ENCODE assay signal across 8 cellular contexts in genomic region chr1:161182214-161182613, GRCh38. TPM values are rescaled to one million over a fixed set of nuclear protein-coding genes. Genes with fewer than 3 reads are reported as not detected.
DNase-seq lines count a peak whose midpoint lies in the region; ATAC-seq lines count a peak whose summit lies in the region.

No MANE protein-coding gene starts in this region.

- H3K4me3 Mint-ChIP-seq in stimulated activated naive CD8-positive, alpha-beta T cell treated with anti-CD3 and anti-CD28 coated beads, Interleukin-15, amount 100 ng/mL, for 72 hours = peak overlapping the region; percentile 48 to 77

- peak overlapping the region; percentile 96 to 98 for H3K27ac Mint-ChIP-seq in stimulated activated naive CD8-positive, alpha-beta T cell treated with anti-CD3 and anti-CD28 coated beads, Interleukin-15, amount 100 ng/mL, for 72 hours

- H3K4me3 ChIP-seq in esophagus (ENCODE audit: low read depth in 1 of 2, low read length in 2 of 2) = no peak overlapping the region

- peak; percentile 58 to 77 for DNase-seq in stimulated activated naive CD8-positive, alpha-beta T cell treated with anti-CD3 and anti-CD28 coated beads, Interleukin-15, amount 100 ng/mL, for 72 hours
- DNase-seq in substantia nigra (lab: John Stamatoyannopoulos, UW) (no peak), NCI-H526 (lab: John Stamatoyannopoulos, UW) (no peak), DMS153 (lab: John Stamatoyannopoulos, UW) (no peak)

- peaks cover 0 to 3% of the 10 kb centered on the region in 2 donors for H3K4me1 ChIP-seq in esophagus (ENCODE audit: control insufficient read depth in 2 of 2, insufficient read depth in 2 of 2, low read length in 1 of 2)

- 78 to 88% methylated on average over 1 of the region's 1 CpG for WGBS in esophagus, 2 donors

- peak; percentile 51 for ATAC-seq in GM18511 (IDR thresholded peaks at IDR 0.05; ENCODE audit: unreplicated experiment)
- peak; percentile 52 for ATAC-seq in HG03066 (IDR thresholded peaks at IDR 0.05; ENCODE audit: low read depth, unreplicated experiment)
- peak; percentile 85 to 86 for ATAC-seq in activated CD4-positive, CD25-positive, alpha-beta regulatory T cell treated with anti-CD3 and anti-CD28 coated beads, Interleukin-2, amount 50 U/mL, for 24 hours
- peak; percentile 82 for ATAC-seq in stimulated activated naive CD8-positive, alpha-beta T cell treated with anti-CD3 and anti-CD28 coated beads, Interleukin-15, amount 100 ng/mL, for 72 hours

- H3K9me3 Mint-ChIP-seq in stimulated activated naive CD8-positive, alpha-beta T cell treated with anti-CD3 and anti-CD28 coated beads, Interleukin-15, amount 100 ng/mL, for 72 hours = peaks cover 0 to 4% of the 10 kb centered on the region in 2 donors

- no peaks in the 10 kb centered on the region for H3K27me3 ChIP-seq in esophagus (ENCODE audit: control insufficient read depth in 1 of 2, insufficient read depth in 2 of 2, low read length in 2 of 2)

- no peaks in the 10 kb centered on the region for H3K36me3 ChIP-seq in esophagus (ENCODE audit: control insufficient read depth in 2 of 2, insufficient read depth in 2 of 2, low read length in 1 of 2)

- peaks cover 88% of the 10 kb centered on the region for H3K4me1 Mint-ChIP-seq in stimulated activated naive CD8-positive, alpha-beta T cell treated with anti-CD3 and anti-CD28 coated beads, Interleukin-15, amount 100 ng/mL, for 72 hours

- no peaks in the 10 kb centered on the region for H3K9me3 ChIP-seq in esophagus (ENCODE audit: control insufficient read depth in 2 of 2, insufficient read depth in 1 of 2, low read depth in 1 of 2, low read length in 1 of 2)

- H3K27ac ChIP-seq in esophagus (ENCODE audit: low read depth in 2 of 2, low read length in 1 of 2) (peak overlapping the region; percentile 40 to 45), substantia nigra (ENCODE audit: low read depth, low read length, poor library complexity, severe bottlenecking) (no peak overlapping the region)

- H3K27me3 Mint-ChIP-seq in stimulated activated naive CD8-positive, alpha-beta T cell treated with anti-CD3 and anti-CD28 coated beads, Interleukin-15, amount 100 ng/mL, for 72 hours = no peaks in the 10 kb centered on the region

RNA-seq across cellular contexts. Expression of gene B4GALT3, which starts 4.9 kb away (rescaled TPM):
- polyA plus RNA-seq in esophagus = 10 to 100 TPM; 18.3 to 18.8 TPM

RNA-seq across cellular contexts. Expression of gene PPOX, which starts 16.0 kb away (rescaled TPM):
- 10 to 100 TPM; 11.7 to 29.6 TPM for polyA plus RNA-seq in esophagus

RNA-seq across cellular contexts. Expression of gene ADAMTS4, which starts 16.6 kb away (rescaled TPM):
- 1 to 10 TPM in 1 of 2 donors, under 1 TPM in 1; 0.82 to 1.1 TPM for polyA plus RNA-seq in esophagus

RNA-seq across cellular contexts. Expression of gene NDUFS2, which starts 20.0 kb away (rescaled TPM):
- polyA plus RNA-seq in esophagus = 10 to 100 TPM; 27.8 to 76.0 TPM

RNA-seq across cellular contexts. Expression of gene USP21, which starts 22.9 kb away (rescaled TPM):
- 10 to 100 TPM; 16.5 to 22.9 TPM for polyA plus RNA-seq in esophagus

Comparison
In these comparisons a context has a peak if more than half of its experiments do, and no peak if none do; other contexts are left out.
1. DNase-seq: peak in stimulated activated naive CD8-positive, alpha-beta T cell treated with anti-CD3 and anti-CD28 coated beads, Interleukin-15, amount 100 ng/mL, for 72 hours (2 of 2); none in substantia nigra (0 of 49), NCI-H526 (0 of 2) and DMS153 (single experiment).
2. Peak in every context shown above with its lines, with median percentiles within 50 percentile points of each other: ATAC-seq.